Comparison of ENCODE assay signal across 8 cellular contexts in genomic region chr17:731644-731942, GRCh38. TPM values are rescaled to one million over a fixed set of nuclear protein-coding genes. Genes with fewer than 3 reads are reported as not detected.
A peak's percentile ranks its signal among the peaks of the same experiment; 100 is the strongest.
DNase-seq lines count a peak whose midpoint lies in the region; ATAC-seq and TF ChIP-seq lines count a peak whose summit lies in the region.
"Not testable (repeated sequence)": the region's sequence is repeated elsewhere in the genome, so short reads cannot be mapped to it uniquely, and the experiment has no call there.

No MANE protein-coding gene starts in this region.

- H3K36me3 Mint-ChIP-seq in Calu3 (ENCODE audit: insufficient read depth, unreplicated experiment) = peaks cover 33% of the 10 kb centered on the region
- H3K36me3 Mint-ChIP-seq in osteocyte (ENCODE audit: unreplicated experiment) = not testable (repeated sequence)

- H3K9me3 ChIP-seq in tibial artery = not testable (repeated sequence)

- H3K4me3 ChIP-seq in epithelial cell of proximal tubule (ENCODE audit: low read depth, low read length) (peak overlapping the region; percentile 79), tibial artery (peak overlapping the region; percentile 74 to 94)

- not testable (repeated sequence) for H3K9me3 Mint-ChIP-seq in Calu3 (ENCODE audit: low read depth, unreplicated experiment); osteocyte (ENCODE audit: unreplicated experiment)

- not testable (repeated sequence) for H3K27me3 Mint-ChIP-seq in Calu3 (ENCODE audit: unreplicated experiment); osteocyte (ENCODE audit: unreplicated experiment)

- H3K36me3 ChIP-seq in tibial artery = not testable (repeated sequence)

- not testable (repeated sequence) for DNase-seq in Calu3; epithelial cell of proximal tubule (ENCODE audit: low read depth); left colon; osteocyte (ENCODE audit: extremely low spot score, unreplicated experiment); tibial artery

- not testable (repeated sequence) for H3K27me3 ChIP-seq in tibial artery

- H3K4me1 Mint-ChIP-seq in Calu3 (ENCODE audit: low read depth, unreplicated experiment) = peaks cover 11% of the 10 kb centered on the region
- H3K4me1 Mint-ChIP-seq in osteocyte (ENCODE audit: unreplicated experiment) = peaks cover 23% of the 10 kb centered on the region

- intact Hi-C loops in Calu3 (cut with micrococcal nuclease; ENCODE audit: unreplicated experiment); left colon (cut with DNase I, micrococcal nuclease); tibial artery (cut with DNase I; ENCODE audit: low total_unique reads): not testable (repeated sequence)

- ATAC-seq in HG03159 (IDR thresholded peaks at IDR 0.05; ENCODE audit: unreplicated experiment) = peak; percentile 21
- peak; percentile 46 for ATAC-seq in SK-N-SH treated with all-trans-retinoic acid at 6 μM for 48 hours
- peak; percentile 32 for ATAC-seq in left colon

- not testable (repeated sequence) for H3K27ac Mint-ChIP-seq in Calu3 (ENCODE audit: unreplicated experiment)
- H3K27ac Mint-ChIP-seq in osteocyte (ENCODE audit: unreplicated experiment) = peak overlapping the region; percentile 59

- CTCF ChIA-PET in Calu3 (lab: Charles Lee) = interaction anchor here (0.6 kb wide), 1 partner anchor 267 kb away, joined by 6 read pairs; no protein-coding TSS in a partner anchor

- H3K27ac ChIP-seq in angular gyrus (ENCODE audit: low read depth, low read length) (peak overlapping the region; percentile 26), tibial artery (peak overlapping the region; percentile 74 to 76)

- H3K4me1 ChIP-seq in tibial artery = peaks cover 0 to 16% (median 10%) of the 10 kb centered on the region in 4 donors

- TF ChIP-seq CTCF in Calu3 (IDR thresholded peaks at IDR 0.05; ENCODE audit: unreplicated experiment); epithelial cell of proximal tubule (conservative IDR thresholded peaks at IDR 0.05; ENCODE audit: low read depth, low read length); osteocyte (IDR thresholded peaks at IDR 0.05); tibial artery (IDR thresholded peaks at IDR 0.05): not testable (repeated sequence)

- not testable (repeated sequence) for BruUV-seq in Calu3 (replicated peaks; lab: Mats Ljungman, UMichigan)

- peak overlapping the region; percentile 74 for H3K4me3 Mint-ChIP-seq in Calu3 (ENCODE audit: low read depth, unreplicated experiment)
- peak overlapping the region; percentile 69 for H3K4me3 Mint-ChIP-seq in osteocyte (ENCODE audit: unreplicated experiment)

RNA-seq across cellular contexts. Expression of gene TLCD3A, which starts 0.8 kb away (rescaled TPM):
- total RNA-seq in Calu3 (2022) (18.4 and 20.3 TPM in 2 replicates), epithelial cell of proximal tubule (35.6 and 46.0 TPM in 2 replicates), left colon (10 to 100 TPM; 11.3 to 15.1 TPM), osteocyte (23.7 and 27.3 TPM in 2 replicates)

RNA-seq across cellular contexts. Expression of gene VPS53, which starts 17.0 kb away (rescaled TPM):
- 63.8 and 65.7 TPM in 2 replicates for total RNA-seq in Calu3 (2022)
- total RNA-seq in epithelial cell of proximal tubule = 17.4 and 18.4 TPM in 2 replicates
- total RNA-seq in left colon = 10 to 100 TPM; 75.0 to 87.3 TPM
- total RNA-seq in osteocyte = 75.5 and 76.7 TPM in 2 replicates

RNA-seq across cellular contexts. Expression of gene GEMIN4, which starts 20.5 kb away (rescaled TPM):
- 30.6 and 31.0 TPM in 2 replicates for total RNA-seq in Calu3 (2022)
- 19.0 and 40.9 TPM in 2 replicates for total RNA-seq in epithelial cell of proximal tubule
- 10 to 100 TPM; 12.4 to 15.2 TPM for total RNA-seq in left colon
- 17.0 and 19.3 TPM in 2 replicates for total RNA-seq in osteocyte

RNA-seq across cellular contexts. Expression of gene GLOD4, which starts 50.5 kb away (rescaled TPM):
- total RNA-seq in Calu3 (2022) = 56.9 and 65.7 TPM in 2 replicates
- 46.7 and 62.2 TPM in 2 replicates for total RNA-seq in epithelial cell of proximal tubule
- 10 to 100 TPM; 80.8 to 99.0 TPM for total RNA-seq in left colon
- total RNA-seq in osteocyte = 51.3 and 63.4 TPM in 2 replicates

RNA-seq across cellular contexts. Expression of gene MRM3, which starts 50.6 kb away (rescaled TPM):
- total RNA-seq in Calu3 (2022) (15.0 and 15.2 TPM in 2 replicates), epithelial cell of proximal tubule (18.5 and 33.0 TPM in 2 replicates), left colon (10 to 100 TPM; 11.4 to 13.3 TPM), osteocyte (10.4 and 11.6 TPM in 2 replicates)
